Comparison of ENCODE assay signal across 1 cellular context in the genomic region with DNA sequence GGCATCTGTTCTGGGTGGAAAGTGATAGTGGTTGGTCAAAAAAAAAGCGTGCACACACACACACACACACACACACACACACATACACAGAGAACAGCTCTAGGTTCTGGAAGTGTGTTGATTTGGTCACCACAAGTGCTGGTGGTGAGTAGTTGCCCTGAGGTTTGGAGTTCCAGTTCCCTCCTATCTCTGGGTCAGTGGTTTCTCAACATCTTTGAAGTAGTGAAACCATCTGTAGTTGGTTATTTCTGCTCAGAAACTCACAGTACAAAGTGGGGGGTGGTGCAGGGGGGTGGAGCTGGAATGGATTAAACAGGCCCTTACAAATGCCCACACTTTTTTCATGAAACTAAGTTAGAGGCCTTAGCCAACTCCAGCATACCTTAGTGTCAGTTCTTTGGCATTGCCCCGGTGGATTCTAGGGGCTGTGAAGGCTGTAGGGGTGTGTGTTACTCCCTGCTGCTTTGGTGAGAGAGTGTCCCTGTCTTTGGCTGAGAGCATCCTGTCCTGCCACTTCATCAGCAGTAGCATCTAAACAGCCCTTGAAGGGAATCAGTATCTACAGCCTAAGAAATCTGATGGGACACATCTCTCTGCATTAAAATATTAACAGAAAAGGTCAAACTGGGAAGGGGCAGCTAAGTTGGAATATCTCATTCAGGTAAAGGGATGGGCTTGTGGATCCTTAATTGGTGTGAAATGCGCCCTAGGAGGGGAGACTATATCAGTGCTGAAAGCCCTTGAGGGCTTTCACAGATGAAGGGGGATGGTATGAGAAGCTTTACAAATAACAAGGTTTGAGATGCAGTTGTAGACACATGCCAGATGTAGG.
TF ChIP-seq lines count a peak whose summit lies in the region.

No MANE protein-coding gene starts in this region.

TF ChIP-seq in IMR-90, 13 proteins besides CTCF, POLR2A, EP300 and RAD21 (continued from another document):
- TF ChIP-seq MAZ (IDR thresholded peaks at IDR 0.05; ENCODE audit: borderline replicate concordance, low read depth, low read length) (peak; percentile 25; the same call in 1 of the 2 replicates), CEBPB (IDR thresholded peaks at IDR 0.05; ENCODE audit: low read depth, low read length) (peak; percentile 67)
